In the genomic region with DNA sequence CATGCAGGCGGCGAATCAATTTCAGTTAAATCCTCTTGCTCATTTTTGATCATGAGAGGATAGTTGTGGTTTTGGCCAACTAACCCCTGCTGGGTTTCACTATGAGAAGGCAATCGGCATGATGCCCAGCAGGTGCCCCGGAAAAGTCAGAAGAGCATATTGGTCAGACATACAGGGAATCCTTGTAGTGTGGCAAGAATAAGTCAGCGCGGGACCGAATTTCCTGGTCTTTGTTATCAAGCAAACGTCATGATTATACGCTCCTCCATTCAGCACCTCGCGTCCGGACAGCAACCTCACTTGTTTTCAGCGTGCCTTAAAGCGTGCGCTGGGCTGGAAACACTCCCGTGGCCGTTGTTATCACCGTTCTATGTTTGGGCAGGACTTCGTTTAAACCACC, we compare ENCODE assay signal across 8 cellular contexts. TPM values are rescaled to one million over a fixed set of nuclear protein-coding genes. Genes with fewer than 3 reads are reported as not detected.
DNase-seq lines count a peak whose midpoint lies in the region; ATAC-seq and TF ChIP-seq lines count a peak whose summit lies in the region.

No MANE protein-coding gene starts in this region.

- peaks cover 4% of the 10 kb centered on the region for H3K36me3 Mint-ChIP-seq in nephron progenitor cell (ENCODE audit: low read depth)

- POLR2A ChIA-PET in PC-3 (lab: Charles Lee; ENCODE audit: unreplicated experiment) = no interaction called here

- 3% methylated on average over 16 of the region's 19 CpGs for WGBS in esophagus muscularis mucosa

- H4K20me1 ChIP-seq in PC-3 (ENCODE audit: low read length) = no peaks in the 10 kb centered on the region

- no peak for TF ChIP-seq EP300 in esophagus muscularis mucosa (IDR thresholded peaks at IDR 0.05)

- TF ChIP-seq CTCF in right atrium auricular region (IDR thresholded peaks at IDR 0.05) = no peak
- no peak for TF ChIP-seq CTCF in esophagus muscularis mucosa (IDR thresholded peaks at IDR 0.05)
- TF ChIP-seq CTCF in nephron progenitor cell (IDR thresholded peaks at IDR 0.05) = no peak
- no peak for TF ChIP-seq CTCF in PC-3 (conservative IDR thresholded peaks at IDR 0.05; ENCODE audit: low read depth, low read length)

- intact Hi-C loops in Right ventricle myocardium superior (cut with DNase I) (no loop called here), esophagus muscularis mucosa (cut with DNase I) (no loop called here), PC-3 (cut with micrococcal nuclease) (no loop called here)

- H3K9ac ChIP-seq in PC-3 (ENCODE audit: low read length) = no peak overlapping the region

- no peak overlapping the region for H3K4me2 ChIP-seq in PC-3 (ENCODE audit: low read length)

- H3K36me3 ChIP-seq in right atrium auricular region (no peaks in the 10 kb centered on the region), esophagus muscularis mucosa (no peaks in the 10 kb centered on the region), PC-3 (ENCODE audit: low read depth, low read length) (no peaks in the 10 kb centered on the region; the same call in 1 of the 2 replicates)

- H3K27me3 ChIP-seq in right atrium auricular region (peaks cover 6 to 12% of the 10 kb centered on the region in 2 donors), esophagus muscularis mucosa (peaks cover 0 to 62% (median 35%) of the 10 kb centered on the region in 4 donors), PC-3 (ENCODE audit: low read length) (no peaks in the 10 kb centered on the region)

- BruUV-seq in PC-3 (replicated peaks; lab: Mats Ljungman, UMichigan) = no TSS peak

- H3K9me2 ChIP-seq in PC-3 (replicated peaks; ENCODE audit: low read length) = no peaks in the 10 kb centered on the region

- H2AFZ ChIP-seq in PC-3 (ENCODE audit: low read length) = no peak overlapping the region

- TF ChIP-seq POLR2A in esophagus muscularis mucosa (IDR thresholded peaks at IDR 0.05; ENCODE audit: low read depth) = no peak

- H3F3A ChIP-seq in PC-3 (ENCODE audit: low read length, unreplicated experiment) = no peaks in the 10 kb centered on the region

- ATAC-seq in Right ventricle myocardium superior (ENCODE audit: poor library complexity) = peak; percentile 72
- no peak for ATAC-seq in PC-3

- no peak overlapping the region for H3K4me3 ChIP-seq in right atrium auricular region
- no peak overlapping the region for H3K4me3 ChIP-seq in esophagus muscularis mucosa
- no peak overlapping the region for H3K4me3 ChIP-seq in PC-3 (ENCODE audit: low read length)

- H3K79me2 ChIP-seq in PC-3 (ENCODE audit: low read length) = no peaks in the 10 kb centered on the region

- peak; percentile 67 for DNase-seq in Right ventricle myocardium superior
- DNase-seq in right atrium auricular region (ENCODE audit: low spot score) = no peak
- peak; percentile 4 for DNase-seq in NCI-H1436 treated with DMSO at 0.1 percent for 48 hours (lab: John Stamatoyannopoulos, UW)
- peak; percentile 37 for DNase-seq in activated CD4-positive, alpha-beta T cell treated with anti-CD3 and anti-CD28 coated beads, Interleukin-2, amount 50 U/mL, for 1 hour
- peak; percentile 90 for DNase-seq in esophagus muscularis mucosa (ENCODE audit: extremely low spot score)
- DNase-seq in nephron progenitor cell = peak; percentile 83
- DNase-seq in 8988T = no peak
- no peak for DNase-seq in PC-3

- no peak overlapping the region for H3K27ac Mint-ChIP-seq in nephron progenitor cell

- CTCF ChIA-PET in PC-3 (lab: Charles Lee) = no interaction called here

- H3K9me3 ChIP-seq in right atrium auricular region (peaks cover 0 to 12% of the 10 kb centered on the region in 2 donors), esophagus muscularis mucosa (peaks cover 0 to 4% (median 2%) of the 10 kb centered on the region in 4 donors), PC-3 (ENCODE audit: low read length) (0 out of 2 replicates have a peak, but pooled peaks cover 5% of the 10 kb centered on the region)

- H3K9me3 Mint-ChIP-seq in nephron progenitor cell = peaks cover 20% of the 10 kb centered on the region

- H3K27ac ChIP-seq in right atrium auricular region = no peak overlapping the region
- no peak overlapping the region for H3K27ac ChIP-seq in esophagus muscularis mucosa (replicated peaks in 1 of 4)
- no peak overlapping the region for H3K27ac ChIP-seq in PC-3 (ENCODE audit: low read length)

- peaks cover 98% of the 10 kb centered on the region for H3K27me3 Mint-ChIP-seq in nephron progenitor cell (ENCODE audit: low read depth, poor library complexity)

- H3K4me1 Mint-ChIP-seq in nephron progenitor cell = peaks cover 7% of the 10 kb centered on the region

- H3K4me3 Mint-ChIP-seq in nephron progenitor cell = peak overlapping the region; percentile 66

- H3K4me1 ChIP-seq in right atrium auricular region (peaks cover 0 to 23% of the 10 kb centered on the region in 2 donors), esophagus muscularis mucosa (peaks cover 20 to 28% (median 27%) of the 10 kb centered on the region in 4 donors), PC-3 (ENCODE audit: insufficient read depth, low read length) (0 out of 2 replicates have a peak, but pooled peaks cover 4% of the 10 kb centered on the region)

RNA-seq across cellular contexts. Expression of gene TBC1D30, which starts 1.8 kb away (rescaled TPM):
- total RNA-seq in Right ventricle myocardium superior = 0.83 TPM
- total RNA-seq in right atrium auricular region = 1 to 10 TPM in 1 of 2 donors, under 1 TPM in 1; 0.48 to 3.3 TPM
- total RNA-seq in esophagus muscularis mucosa = 1 to 10 TPM; 1.9 to 4.0 (median 2.7) TPM
- 16.8 and 36.1 TPM in 2 replicates for total RNA-seq in PC-3 (2014; rRNA removed)

Comparison
In these comparisons a context has a peak if more than half of its experiments do, and no peak if none do; other contexts are left out.
1. DNase-seq: peak in Right ventricle myocardium superior (single experiment), NCI-H1436 treated with DMSO at 0.1 percent for 48 hours (single experiment), activated CD4-positive, alpha-beta T cell treated with anti-CD3 and anti-CD28 coated beads, Interleukin-2, amount 50 U/mL, for 1 hour (single experiment), esophagus muscularis mucosa (single experiment) and nephron progenitor cell (single experiment); none in right atrium auricular region (single experiment), 8988T (single experiment) and PC-3 (single experiment).